ENCODE assay signal across 17 cellular contexts in the genomic region with DNA sequence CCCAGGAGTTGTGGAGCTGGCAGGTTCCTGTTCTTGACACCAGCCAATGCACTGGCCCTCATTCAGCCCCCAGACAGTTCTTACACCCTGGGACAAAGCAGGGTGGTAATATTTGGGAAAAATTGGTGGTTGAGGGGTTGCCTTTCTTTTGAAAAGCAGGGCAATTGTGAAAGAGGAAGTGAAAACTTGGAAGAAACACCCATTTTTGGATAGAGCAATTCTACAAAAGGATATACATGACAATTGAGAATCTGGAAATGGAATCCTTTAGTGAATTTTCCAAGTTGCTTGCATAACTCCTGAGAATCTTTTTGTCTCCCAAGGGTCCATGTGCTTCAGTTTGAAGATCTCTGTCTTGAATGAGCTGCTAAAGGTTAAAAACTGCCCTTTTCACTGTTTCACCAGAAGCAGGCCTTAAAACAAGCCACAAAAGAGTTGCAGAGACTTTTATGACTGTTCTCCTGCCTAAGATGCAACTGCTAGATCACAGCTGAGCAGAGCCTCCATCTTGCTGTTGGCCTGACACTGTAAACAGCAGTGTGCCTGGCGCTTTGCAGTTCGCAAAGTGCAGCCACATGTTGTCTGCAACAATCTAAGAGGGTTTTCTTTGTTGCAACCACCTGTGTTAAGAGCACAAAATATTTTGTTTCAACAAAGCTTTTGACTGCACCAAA. TPM values are rescaled to one million over a fixed set of nuclear protein-coding genes. Genes with fewer than 3 reads are reported as not detected.
"Had no signal": no experiment of that assay in that cellular context is flagged by ENCODE, and none has a peak within 500 bp of the region (broad histone marks: within the 10 kb centered on the region; RNA-seq: fewer than 3 reads in every experiment).

No MANE protein-coding gene starts in this region.

- H3K9me3 Mint-ChIP-seq: nephron had no signal

- H3K4me1 ChIP-seq: breast epithelium, foreskin keratinocyte had no signal

- H3K9me3 ChIP-seq: breast epithelium, testis had no signal

- DNase-seq: activated CD4-positive, alpha-beta T cell treated with anti-CD3 and anti-CD28 coated beads for 48 hours; activated naive CD4-positive, alpha-beta T cell; aorta; endodermal cell; foreskin keratinocyte; mesenchymal stem cell; stimulated activated CD4-positive, alpha-beta T cell treated with anti-CD3 and anti-CD28 coated beads, Interleukin-4, amount 100 ng/mL, for 1 hour; stimulated activated CD8-positive, alpha-beta memory T cell treated with anti-CD3 and anti-CD28 coated beads, Interleukin-4, amount 100 ng/mL, for 48 hours; stimulated activated naive CD8-positive, alpha-beta T cell treated with anti-CD3 and anti-CD28 coated beads, Interleukin-15, amount 100 ng/mL, for 72 hours; testis had no signal

- H3K27ac Mint-ChIP-seq: activated T-helper 1 cell treated with anti-CD3 and anti-CD28 coated beads, Interleukin-12 subunit alpha, Interleukin-12 subunit beta, Interleukin-2, Interleukin-4 antibody, amounts not matched to agents 30 ng/mL and 10 ng/mL and 1 ng/mL, durations not matched to agents 14 hours and 24 hours and 36 hours; endodermal cell; nephron; stimulated activated naive CD8-positive, alpha-beta T cell treated with anti-CD3 and anti-CD28 coated beads, Interleukin-15, amount 100 ng/mL, for 72 hours had no signal

- H3K4me3 ChIP-seq: breast epithelium, testis had no signal

- H3K27ac ChIP-seq: breast epithelium, foreskin keratinocyte, testis had no signal

- H3K4me3 Mint-ChIP-seq: activated T-helper 1 cell treated with anti-CD3 and anti-CD28 coated beads, Interleukin-12 subunit alpha, Interleukin-12 subunit beta, Interleukin-2, Interleukin-4 antibody, amounts not matched to agents 30 ng/mL and 10 ng/mL and 1 ng/mL, durations not matched to agents 14 hours and 24 hours and 36 hours; endodermal cell; nephron; stimulated activated naive CD8-positive, alpha-beta T cell treated with anti-CD3 and anti-CD28 coated beads, Interleukin-15, amount 100 ng/mL, for 72 hours had no signal

- H3K36me3 ChIP-seq: breast epithelium had no signal

- H3K4me1 Mint-ChIP-seq: nephron; stimulated activated naive CD8-positive, alpha-beta T cell treated with anti-CD3 and anti-CD28 coated beads, Interleukin-15, amount 100 ng/mL, for 72 hours had no signal

- ATAC-seq: left lobe of liver; stimulated activated naive CD8-positive, alpha-beta T cell treated with anti-CD3 and anti-CD28 coated beads, Interleukin-15, amount 100 ng/mL, for 72 hours had no signal

- H3K27me3 ChIP-seq: breast epithelium, foreskin keratinocyte, testis had no signal

- FAIRE-seq: islet of Langerhans had no signal

RNA-seq across cellular contexts. Expression of gene COL4A4, which starts 11.8 kb away (rescaled TPM):
- total RNA-seq: activated T-helper 1 cell treated with anti-CD3 and anti-CD28 coated beads, Interleukin-12 subunit alpha, Interleukin-12 subunit beta, Interleukin-2, Interleukin-4 antibody, amounts not matched to agents 30 ng/mL and 10 ng/mL and 1 ng/mL, durations not matched to agents 14 hours and 24 hours and 36 hours; dermis microvascular lymphatic vessel endothelial cell had no signal

RNA-seq across cellular contexts. Expression of gene COL4A3, which starts 12.2 kb away (rescaled TPM):
- total RNA-seq: activated T-helper 1 cell treated with anti-CD3 and anti-CD28 coated beads, Interleukin-12 subunit alpha, Interleukin-12 subunit beta, Interleukin-2, Interleukin-4 antibody, amounts not matched to agents 30 ng/mL and 10 ng/mL and 1 ng/mL, durations not matched to agents 14 hours and 24 hours and 36 hours; dermis microvascular lymphatic vessel endothelial cell; osteoblast had no signal
